20 cellular contexts compared by ENCODE assay signal in genomic region chr20:51738877-51739447, GRCh38. TPM values are rescaled to one million over a fixed set of nuclear protein-coding genes. Genes with fewer than 3 reads are reported as not detected.
DNase-seq lines count a peak whose midpoint lies in the region; ATAC-seq, FAIRE-seq and TF ChIP-seq lines count a peak whose summit lies in the region.
"Had no signal": no experiment of that assay in that cellular context is flagged by ENCODE, and none has a peak within 500 bp of the region (broad histone marks: within the 10 kb centered on the region; RNA-seq: fewer than 3 reads in every experiment).

No MANE protein-coding gene starts in this region.

- H3K9me3 ChIP-seq in HepG2 (ENCODE audit: low read length): no peaks in the 10 kb centered on the region
- no peaks in the 10 kb centered on the region for H3K9me3 ChIP-seq in upper lobe of right lung
- H3K9me3 ChIP-seq: sigmoid colon had no signal

- no peak for FAIRE-seq in HepG2 (lab: Jason Lieb, UNC)
- FAIRE-seq: frontal cortex, GM18507 had no signal

- no peak for TF ChIP-seq POLR2A in HepG2 (IDR thresholded peaks at IDR 0.05; ENCODE audit: insufficient read depth in 1 of 2, low read depth in 2 of 2, low read length in 2 of 2)

- POLR2A ChIA-PET in HepG2 (lab: Yijun Ruan, JAX): no interaction called here

- H3K4me3 ChIP-seq in HepG2 (replicated peaks in 1 of 3; ENCODE audit: insufficient read depth in 1 of 3, low read depth in 2 of 3, low read length in 3 of 3) (no peak overlapping the region), upper lobe of right lung (no peak overlapping the region)
- H3K4me3 ChIP-seq: sigmoid colon had no signal

- no TSS peak for BruUV-seq in HepG2 (replicated peaks; lab: Mats Ljungman, UMichigan)

- no peak for ATAC-seq in HepG2
- ATAC-seq in upper lobe of right lung: peak; percentile 33
- no peak for ATAC-seq in GM19324 (IDR thresholded peaks at IDR 0.05; ENCODE audit: low FRiP score, unreplicated experiment)
- ATAC-seq: naive thymus-derived CD8-positive, alpha-beta T cell had no signal

- CTCF ChIA-PET in HepG2 (lab: Yijun Ruan, JAX; ENCODE audit: low intra/inter-chr PET ratio, low total read pairs): no interaction called here

- no peak overlapping the region for H3K27ac ChIP-seq in HepG2 (ENCODE audit: extremely low read length, insufficient read depth, low read length)
- H3K27ac ChIP-seq in upper lobe of right lung: no peak overlapping the region
- H3K27ac ChIP-seq: sigmoid colon had no signal

- no peaks in the 10 kb centered on the region for H3K27me3 ChIP-seq in HepG2 (ENCODE audit: control insufficient read depth in 1 of 2, insufficient read depth in 2 of 2, low read length in 2 of 2)
- no peaks in the 10 kb centered on the region for H3K27me3 ChIP-seq in upper lobe of right lung
- H3K27me3 ChIP-seq: sigmoid colon had no signal

- H3K9ac ChIP-seq in HepG2 (ENCODE audit: insufficient read depth, low read depth, low read length): no peak overlapping the region

- 91% methylated on average over 12 of the region's 12 CpGs for WGBS in HepG2 (ENCODE audit: low lambda C conversion rate)

- in situ Hi-C loops in HepG2 (cut with HindIII; ENCODE audit: extremely low pct_ligation_motif_present, low pct_unique_long_range_greater_than_20kb): no loop called here

- TF ChIP-seq RAD21 in HepG2 (CRISPR knock-in tag; IDR thresholded peaks at IDR 0.05): no peak

- TF ChIP-seq CTCF in HepG2 (CRISPR knock-in tag; IDR thresholded peaks at IDR 0.05) (no peak), upper lobe of right lung (IDR thresholded peaks at IDR 0.05) (no peak)

- DNase-seq in NK-92 treated with Interleukin-12 subunit alpha and Interleukin-12 subunit beta, amount 100 ng/mL, for 24 hours (lab: John Stamatoyannopoulos, UW): peak; percentile 61
- no peak for DNase-seq in NK-92 (lab: John Stamatoyannopoulos, UW; ENCODE audit: unreplicated experiment)
- peak; percentile 44 for DNase-seq in RPMI7951 (ENCODE audit: low read depth)
- no peak for DNase-seq in HepG2 (ENCODE audit: low spot score)
- DNase-seq in upper lobe of right lung: no peak
- DNase-seq in cerebellar cortex (ENCODE audit: low spot score): no peak
- DNase-seq in Ammon's horn (ENCODE audit: low spot score): no peak
- DNase-seq: 8988T; activated naive CD4-positive, alpha-beta T cell treated with Interleukin-2 at 50 U/mL for 16 hours; KBM-7; mesendoderm; naive thymus-derived CD8-positive, alpha-beta T cell; NCI-H187; NCI-H2227 treated with DMSO at 0.1 percent for 48 hours; NCI-H82; sigmoid colon; T-helper 2 cell had no signal

- H3K79me2 ChIP-seq in HepG2 (ENCODE audit: insufficient read depth, low read length): peaks cover 17% of the 10 kb centered on the region

- H3K36me3 ChIP-seq in HepG2 (replicated peaks in 1 of 2; ENCODE audit: control insufficient read depth in 1 of 2, insufficient read depth in 2 of 2, low read length in 2 of 2) (no peaks in the 10 kb centered on the region), upper lobe of right lung (no peaks in the 10 kb centered on the region)
- H3K36me3 ChIP-seq: sigmoid colon had no signal

- TF ChIP-seq EP300 in HepG2 (IDR thresholded peaks at IDR 0.05; ENCODE audit: low read depth in 2 of 2, low read length in 2 of 2) (no peak), HepG2 (CRISPR knock-in tag; IDR thresholded peaks at IDR 0.05; ENCODE audit: borderline replicate concordance) (no peak)

- H2AFZ ChIP-seq in HepG2 (ENCODE audit: low read length): no peak overlapping the region

- no peaks in the 10 kb centered on the region for H4K20me1 ChIP-seq in HepG2 (ENCODE audit: insufficient read depth, low read length)

- H3K4me2 ChIP-seq in HepG2 (ENCODE audit: low read depth, low read length): no peak overlapping the region

- intact Hi-C loops in HepG2 (cut with micrococcal nuclease; ENCODE audit: unreplicated experiment): no loop called here
- intact Hi-C loops in upper lobe of right lung (cut with DNase I): no loop called here

- peaks cover 83% of the 10 kb centered on the region for H3K4me1 ChIP-seq in HepG2 (ENCODE audit: insufficient read depth, low read length)
- H3K4me1 ChIP-seq in upper lobe of right lung: peaks cover 23% of the 10 kb centered on the region

TF ChIP-seq in HepG2, 621 proteins besides CTCF, POLR2A, EP300 and RAD21 (continues in another document):
- no peak for TF ChIP-seq ZNF724P (CRISPR knock-in tag; IDR thresholded peaks at IDR 0.05; ENCODE audit: borderline replicate concordance)
- TF ChIP-seq ZBTB38 (CRISPR knock-in tag; IDR thresholded peaks at IDR 0.05): peak; percentile 96
- TF ChIP-seq ZNF605 (CRISPR knock-in tag; IDR thresholded peaks at IDR 0.05): 0 out of 2 replicates have a peak, but pooled peaks have one; percentile 1
- peak; percentile 72 for TF ChIP-seq FOSL2 (CRISPR knock-in tag; IDR thresholded peaks at IDR 0.05)
- 0 out of 2 replicates have a peak, but pooled peaks have one; percentile 21 for TF ChIP-seq ZNF460 (CRISPR knock-in tag; IDR thresholded peaks at IDR 0.05; ENCODE audit: borderline replicate concordance)
- TF ChIP-seq SNAPC4 (CRISPR knock-in tag; IDR thresholded peaks at IDR 0.05): 0 out of 2 replicates have a peak, but pooled peaks have one; percentile 28
- no peak for TF ChIP-seq XRCC5 (optimal IDR thresholded peaks at IDR 0.05; ENCODE audit: low read length)

RNA-seq across cellular contexts. Expression of gene ATP9A, which starts 29.2 kb away (rescaled TPM):
- total RNA-seq in RPMI7951 (2014; rRNA removed; shearing (Covaris generic)): 18.7 and 19.9 TPM in 2 replicates
- total RNA-seq in HepG2 (2016; rRNA removed; fragmentation: Illumina TruSeq; extraction: Trizol) (11.0 and 11.8 TPM in 2 replicates), upper lobe of right lung (32.1 TPM)
- 2.4 and 3.0 TPM in 2 replicates for total RNA-seq in HepG2 (2016; cell fraction: cytosol; rRNA removed; fragmentation: Illumina TruSeq; extraction: Trizol; ENCODE audit: low read depth)
- 10.1 and 11.8 TPM in 2 replicates for total RNA-seq in HepG2 (2016; cell fraction: insoluble cytoplasmic fraction; rRNA removed; fragmentation: Illumina TruSeq; extraction: Trizol)
- 5.1 and 5.8 TPM in 2 replicates for total RNA-seq in HepG2 (2016; cell fraction: membrane; rRNA removed; fragmentation: Illumina TruSeq; extraction: Trizol)
- total RNA-seq in HepG2 (2016; cell fraction: nucleus; rRNA removed; fragmentation: Illumina TruSeq; extraction: Trizol): 13.2 and 14.5 TPM in 2 replicates
- polyA plus RNA-seq in HepG2 (2011; rRNA removed): 18.5 and 19.2 TPM in 2 replicates
- polyA plus RNA-seq in HepG2 (2011; cell fraction: cytosol; rRNA removed): 13.2 and 14.1 TPM in 2 replicates
- polyA plus RNA-seq in HepG2 (2011; cell fraction: nucleus; rRNA removed): 31.8 and 35.3 TPM in 2 replicates
- 23.4 and 25.1 TPM in 2 replicates for polyA plus RNA-seq in HepG2 (2012)
- polyA plus RNA-seq in HepG2 (2016; cell fraction: cytosol; fragmentation: Illumina TruSeq; extraction: Trizol; ENCODE audit: low read depth): 0.52 and 0.55 TPM in 2 replicates
- 6.8 and 7.8 TPM in 2 replicates for polyA plus RNA-seq in HepG2 (2016; cell fraction: insoluble cytoplasmic fraction; fragmentation: Illumina TruSeq; extraction: Trizol; ENCODE audit: low read depth)
- polyA plus RNA-seq in HepG2 (2016; cell fraction: membrane; fragmentation: Illumina TruSeq; extraction: Trizol; ENCODE audit: low read depth): 2.0 and 2.2 TPM in 2 replicates
- polyA plus RNA-seq in HepG2 (2016; cell fraction: nucleus; fragmentation: Illumina TruSeq; extraction: Trizol; ENCODE audit: insufficient read depth, low read depth): 14.8 and 15.7 TPM in 2 replicates
- polyA minus RNA-seq in HepG2 (2011; rRNA and poly(A)+ RNA removed; ENCODE audit: low replicate concordance): 30.7 and 75.7 TPM in 2 replicates
- polyA minus RNA-seq in HepG2 (2011; cell fraction: cytosol; rRNA and poly(A)+ RNA removed): 25.1 and 28.6 TPM in 2 replicates
- 37.2 and 39.9 TPM in 2 replicates for polyA minus RNA-seq in HepG2 (2011; cell fraction: nucleus; rRNA and poly(A)+ RNA removed)
- polyA plus RNA-seq: naive thymus-derived CD8-positive, alpha-beta T cell had no signal

Comparison
In these comparisons a context has a peak if more than half of its experiments do, and no peak if none do; other contexts are left out.
1. DNase-seq: peak in NK-92 treated with Interleukin-12 subunit alpha and Interleukin-12 subunit beta, amount 100 ng/mL, for 24 hours (single experiment) and RPMI7951 (single experiment); none in NK-92 (single experiment), HepG2 (single experiment), upper lobe of right lung (single experiment), cerebellar cortex (single experiment) and Ammon's horn (single experiment).